Comparison of ENCODE assay signal across 19 cellular contexts in genomic region chr10:7533657-7534479, GRCh38.
A peak's percentile ranks its signal among the peaks of the same experiment; 100 is the strongest.
DNase-seq lines count a peak whose midpoint lies in the region; ATAC-seq and TF ChIP-seq lines count a peak whose summit lies in the region.
"Had no signal": no experiment of that assay in that cellular context is flagged by ENCODE, and none has a peak within 500 bp of the region (broad histone marks: within the 10 kb centered on the region; RNA-seq: fewer than 3 reads in every experiment).

No MANE protein-coding gene starts in this region.

- H3K27me3 ChIP-seq in left lung (peaks cover 0 to 30% of the 10 kb centered on the region in 2 donors), tibial artery (no peaks in the 10 kb centered on the region)
- H3K27me3 ChIP-seq: cardiac muscle cell, upper lobe of right lung had no signal

- TF ChIP-seq CTCF in left lung (IDR thresholded peaks at IDR 0.05), result no peak
- TF ChIP-seq CTCF in tibial artery (IDR thresholded peaks at IDR 0.05), result no peak

- H3K4me1 ChIP-seq in left lung (no peaks in the 10 kb centered on the region), tibial artery (no peaks in the 10 kb centered on the region)
- H3K4me1 ChIP-seq: A549, upper lobe of right lung had no signal

- H3K9me3 ChIP-seq in SK-N-MC (ENCODE audit: low read depth, low read length) (no peaks in the 10 kb centered on the region), left lung (no peaks in the 10 kb centered on the region), tibial artery (no peaks in the 10 kb centered on the region)
- H3K9me3 ChIP-seq: upper lobe of right lung had no signal

- ATAC-seq in GM19463 (IDR thresholded peaks at IDR 0.05; ENCODE audit: unreplicated experiment) (peak; percentile 18), HG02943 (IDR thresholded peaks at IDR 0.05; ENCODE audit: low read depth, unreplicated experiment) (peak; percentile 42), left lung (no peak)
- ATAC-seq: A549; stimulated activated effector memory CD8-positive, alpha-beta T cell treated with anti-CD3 and anti-CD28 coated beads, Interleukin-12 subunit alpha, Interleukin-12 subunit beta, amount 100 ng/mL, for 72 hours; upper lobe of right lung had no signal

- no peak overlapping the region for H3K9ac ChIP-seq in SK-N-MC (ENCODE audit: insufficient read length)

- H3K27ac ChIP-seq in SK-N-MC (0 out of 2 replicates have a peak overlapping the region, but pooled peaks have one; percentile 42), left lung (no peak overlapping the region), tibial artery (no peak overlapping the region)
- H3K27ac ChIP-seq: A549, cardiac muscle cell, skin epidermis, upper lobe of right lung had no signal

- H3K4me3 ChIP-seq in SK-N-MC (peak overlapping the region; percentile 33; the same call in 1 of the 2 replicates), left lung (no peak overlapping the region), tibial artery (no peak overlapping the region)
- H3K4me3 ChIP-seq: A549, cardiac muscle cell, skin epidermis, upper lobe of right lung had no signal

- H3K36me3 ChIP-seq in SK-N-MC (ENCODE audit: insufficient read depth, low read length) (no peaks in the 10 kb centered on the region), left lung (no peaks in the 10 kb centered on the region), tibial artery (no peaks in the 10 kb centered on the region)
- H3K36me3 ChIP-seq: cardiac muscle cell, upper lobe of right lung had no signal

- DNase-seq in ELF-1 (ENCODE audit: low read depth, low spot score), result peak; percentile 41
- no peak for DNase-seq in SK-N-MC (ENCODE audit: low read depth, low spot score)
- DNase-seq in left lung, result no peak
- no peak for DNase-seq in tibial artery
- no peak for DNase-seq in stimulated activated CD4-positive, alpha-beta T cell treated with anti-CD3 and anti-CD28 coated beads, Interleukin-1b, Interleukin-23, amount 100 ng/mL, for 48 hours
- no peak for DNase-seq in activated CD8-positive, alpha-beta memory T cell treated with anti-CD3 and anti-CD28 coated beads, Interleukin-2, amount 50 U/mL, for 48 hours
- DNase-seq: activated CD4-positive, alpha-beta T cell treated with anti-CD3 and anti-CD28 coated beads, Interleukin-2, amount 50 U/mL, for 4 hours; CD4-positive, alpha-beta memory T cell; effector CD8-positive, alpha-beta T cell; HCEC 1CT; hippocampal formation; NCI-H69; upper lobe of right lung had no signal

- intact Hi-C loops in left lung (cut with DNase I), result no loop called here
- intact Hi-C loops in tibial artery (cut with DNase I; ENCODE audit: low total_unique reads), result no loop called here
